In the genomic region with DNA sequence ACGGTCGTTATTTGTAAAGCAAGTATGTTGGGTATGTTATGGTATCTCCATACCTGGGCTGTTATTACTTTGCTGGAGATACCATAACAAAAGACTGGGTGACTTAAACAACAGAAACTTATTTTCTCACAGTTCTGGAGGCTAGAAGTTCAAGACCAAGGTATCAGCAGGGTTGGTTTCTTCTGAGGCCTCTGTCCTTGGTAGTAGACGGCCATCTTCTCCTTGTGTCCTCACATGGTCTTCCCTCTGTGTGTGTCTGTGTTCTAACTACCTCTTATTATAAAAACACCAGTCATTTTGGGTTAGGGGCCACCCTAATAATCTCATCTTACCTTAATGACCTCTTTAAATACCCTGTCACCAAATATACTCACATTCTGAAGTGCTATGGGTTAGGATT, we compare ENCODE assay signal across 36 cellular contexts.
"Had no signal": no experiment of that assay in that cellular context is flagged by ENCODE, and none has a peak within 500 bp of the region (broad histone marks: within the 10 kb centered on the region; RNA-seq: fewer than 3 reads in every experiment).

No MANE protein-coding gene starts in this region.

- DNase-seq: Karpas-422, Kasumi-1, MG63, MM.1S, MV-4-11, NCI-H1048, NCI-H1092, NCI-H1092 treated with DMSO at 0.1 percent for 48 hours, NCI-H1105, NCI-H1105 treated with DMSO at 0.1 percent for 48 hours, NCI-H1417, NCI-H1417 treated with DMSO at 0.1 percent for 48 hours, NCI-H1436, NCI-H1436 treated with DMSO at 0.1 percent for 48 hours, NCI-H146, NCI-H1694, NCI-H1694 treated with DMSO at 0.1 percent for 48 hours, NCI-H187, NCI-H187 treated with DMSO at 0.1 percent for 48 hours, NCI-H1930, NCI-H2029, NCI-H2029 treated with DMSO at 0.1 percent for 48 hours, NCI-H2081, NCI-H2081 treated with DMSO at 0.1 percent for 48 hours, NCI-H2107, NCI-H2171, NCI-H2171 treated with DMSO at 0.1 percent for 48 hours, NCI-H2227 treated with DMSO at 0.1 percent for 48 hours, NCI-H226, NCI-H345, NCI-H446, NCI-H446 treated with DMSO at 0.1 percent for 48 hours, NCI-H510A, NCI-H510A treated with DMSO at 0.1 percent for 48 hours, NCI-H524, NCI-H524 treated with DMSO at 0.1 percent for 48 hours had no signal

- H3K27me3 ChIP-seq: MG63 had no signal

- H3K36me3 ChIP-seq: MG63 had no signal

- H3K4me3 ChIP-seq: MG63 had no signal
